1 cellular context compared by ENCODE assay signal in genomic region chr3:195286115-195286872, GRCh38.
TF ChIP-seq lines count a peak whose summit lies in the region.

No MANE protein-coding gene starts in this region.

TF ChIP-seq in SK-N-SH, 30 proteins besides CTCF, POLR2A, EP300 and RAD21 (continued from another document):
- TF ChIP-seq, protein P1, sequence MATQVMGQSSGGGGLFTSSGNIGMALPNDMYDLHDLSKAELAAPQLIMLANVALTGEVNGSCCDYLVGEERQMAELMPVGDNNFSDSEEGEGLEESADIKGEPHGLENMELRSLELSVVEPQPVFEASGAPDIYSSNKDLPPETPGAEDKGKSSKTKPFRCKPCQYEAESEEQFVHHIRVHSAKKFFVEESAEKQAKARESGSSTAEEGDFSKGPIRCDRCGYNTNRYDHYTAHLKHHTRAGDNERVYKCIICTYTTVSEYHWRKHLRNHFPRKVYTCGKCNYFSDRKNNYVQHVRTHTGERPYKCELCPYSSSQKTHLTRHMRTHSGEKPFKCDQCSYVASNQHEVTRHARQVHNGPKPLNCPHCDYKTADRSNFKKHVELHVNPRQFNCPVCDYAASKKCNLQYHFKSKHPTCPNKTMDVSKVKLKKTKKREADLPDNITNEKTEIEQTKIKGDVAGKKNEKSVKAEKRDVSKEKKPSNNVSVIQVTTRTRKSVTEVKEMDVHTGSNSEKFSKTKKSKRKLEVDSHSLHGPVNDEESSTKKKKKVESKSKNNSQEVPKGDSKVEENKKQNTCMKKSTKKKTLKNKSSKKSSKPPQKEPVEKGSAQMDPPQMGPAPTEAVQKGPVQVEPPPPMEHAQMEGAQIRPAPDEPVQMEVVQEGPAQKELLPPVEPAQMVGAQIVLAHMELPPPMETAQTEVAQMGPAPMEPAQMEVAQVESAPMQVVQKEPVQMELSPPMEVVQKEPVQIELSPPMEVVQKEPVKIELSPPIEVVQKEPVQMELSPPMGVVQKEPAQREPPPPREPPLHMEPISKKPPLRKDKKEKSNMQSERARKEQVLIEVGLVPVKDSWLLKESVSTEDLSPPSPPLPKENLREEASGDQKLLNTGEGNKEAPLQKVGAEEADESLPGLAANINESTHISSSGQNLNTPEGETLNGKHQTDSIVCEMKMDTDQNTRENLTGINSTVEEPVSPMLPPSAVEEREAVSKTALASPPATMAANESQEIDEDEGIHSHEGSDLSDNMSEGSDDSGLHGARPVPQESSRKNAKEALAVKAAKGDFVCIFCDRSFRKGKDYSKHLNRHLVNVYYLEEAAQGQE (IDR thresholded peaks at IDR 0.05; ENCODE audit: low read depth, low read length): no peak
- TF ChIP-seq RFX5 (IDR thresholded peaks at IDR 0.05; ENCODE audit: low read length): no peak
- no peak for TF ChIP-seq RXRA (IDR thresholded peaks at IDR 0.05; ENCODE audit: borderline replicate concordance, low read depth)
- TF ChIP-seq EZH2phosphoT487 (IDR thresholded peaks at IDR 0.05; ENCODE audit: borderline replicate concordance, low read depth): no peak
- no peak for TF ChIP-seq TEAD4 (IDR thresholded peaks at IDR 0.05; ENCODE audit: borderline replicate concordance, insufficient read depth)
- no peak for TF ChIP-seq CHD2 (IDR thresholded peaks at IDR 0.05; ENCODE audit: low read length, partially characterized antibody)
- peak; percentile 60 for TF ChIP-seq JUND (IDR thresholded peaks at IDR 0.05)
- TF ChIP-seq GABPA (IDR thresholded peaks at IDR 0.05; ENCODE audit: low read depth): no peak
- TF ChIP-seq TAF1 (IDR thresholded peaks at IDR 0.05; ENCODE audit: borderline replicate concordance, low read depth, low read length): no peak
- TF ChIP-seq, protein P2, sequence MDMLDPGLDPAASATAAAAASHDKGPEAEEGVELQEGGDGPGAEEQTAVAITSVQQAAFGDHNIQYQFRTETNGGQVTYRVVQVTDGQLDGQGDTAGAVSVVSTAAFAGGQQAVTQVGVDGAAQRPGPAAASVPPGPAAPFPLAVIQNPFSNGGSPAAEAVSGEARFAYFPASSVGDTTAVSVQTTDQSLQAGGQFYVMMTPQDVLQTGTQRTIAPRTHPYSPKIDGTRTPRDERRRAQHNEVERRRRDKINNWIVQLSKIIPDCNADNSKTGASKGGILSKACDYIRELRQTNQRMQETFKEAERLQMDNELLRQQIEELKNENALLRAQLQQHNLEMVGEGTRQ (IDR thresholded peaks at IDR 0.05; ENCODE audit: borderline replicate concordance, low read depth, low read length): no peak
- no peak for TF ChIP-seq YY1 (IDR thresholded peaks at IDR 0.05; ENCODE audit: low read depth)
- no peak for TF ChIP-seq GATA2 (CRISPR knock-in tag; IDR thresholded peaks at IDR 0.05)
- TF ChIP-seq, protein P3, sequence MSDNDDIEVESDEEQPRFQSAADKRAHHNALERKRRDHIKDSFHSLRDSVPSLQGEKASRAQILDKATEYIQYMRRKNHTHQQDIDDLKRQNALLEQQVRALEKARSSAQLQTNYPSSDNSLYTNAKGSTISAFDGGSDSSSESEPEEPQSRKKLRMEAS (IDR thresholded peaks at IDR 0.05; ENCODE audit: low read depth): no peak
TF ChIP-seq in SK-N-SH: peak in this region for 4.
